ENCODE assay signal across 23 cellular contexts in the genomic region with DNA sequence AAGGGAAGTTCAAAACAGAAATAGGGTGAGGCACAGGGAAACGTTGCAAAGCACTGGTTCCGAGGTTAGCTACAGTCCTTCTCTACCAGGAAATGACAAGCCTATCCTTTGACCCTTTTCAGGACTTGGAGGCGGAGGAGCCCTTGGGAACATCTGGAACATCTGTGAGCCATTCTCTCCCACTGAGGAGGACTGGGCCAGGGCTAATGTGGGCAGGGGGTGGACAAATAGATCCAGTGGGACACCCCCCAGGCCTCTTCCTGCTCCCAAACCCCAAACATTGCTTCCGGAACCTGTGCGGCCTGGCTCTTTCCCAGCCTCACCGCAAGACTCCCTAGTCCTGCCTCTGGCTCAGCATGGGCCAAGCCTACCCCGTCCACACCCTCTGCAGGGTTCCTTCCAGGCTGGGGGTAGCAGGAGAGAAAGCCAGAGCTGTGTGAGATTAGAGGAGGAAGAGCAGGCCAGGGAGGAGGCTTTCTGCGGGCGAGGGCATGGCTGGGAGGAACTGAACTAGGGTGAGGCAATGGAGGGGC. TPM values are rescaled to one million over a fixed set of nuclear protein-coding genes. Genes with fewer than 3 reads are reported as not detected.
DNase-seq lines count a peak whose midpoint lies in the region; ATAC-seq and TF ChIP-seq lines count a peak whose summit lies in the region.
"Had no signal": no experiment of that assay in that cellular context is flagged by ENCODE, and none has a peak within 500 bp of the region (broad histone marks: within the 10 kb centered on the region; RNA-seq: fewer than 3 reads in every experiment).

No MANE protein-coding gene starts in this region.

- no peak overlapping the region for H3K4me3 ChIP-seq in fibroblast of mammary gland (ENCODE audit: control insufficient read depth, low read depth, low read length)
- H3K4me3 ChIP-seq: coronary artery, spleen, thyroid gland had no signal

- ATAC-seq in sciatic nerve = peak; percentile 73

- intact Hi-C loops in sciatic nerve (cut with DNase I) = loop anchor here (10.0 kb wide), 1 partner anchor 1425 kb away; no protein-coding TSS in a partner anchor

- DNase-seq in SIG-M5 treated with dmso at 0.1 percent for 504 hours (lab: John Stamatoyannopoulos, UW; ENCODE audit: unreplicated experiment) (peak; percentile 24), SIG-M5 (lab: John Stamatoyannopoulos, UW) (no peak), OCI-M1 (lab: John Stamatoyannopoulos, UW) (peak; percentile 11), fibroblast of mammary gland (ENCODE audit: low read depth) (peak; percentile 90), sciatic nerve (ENCODE audit: low spot score) (no peak), NCI-H526 (lab: John Stamatoyannopoulos, UW) (no peak)
- DNase-seq in stimulated activated CD4-positive, alpha-beta T cell treated with anti-CD3 and anti-CD28 coated beads, Interleukin-2, amount 100 ng/mL, for 24 hours = no peak
- no peak for DNase-seq in activated CD8-positive, alpha-beta memory T cell treated with anti-CD3 and anti-CD28 coated beads for 24 hours
- DNase-seq: activated CD4-positive, alpha-beta T cell treated with anti-CD3 and anti-CD28 coated beads, Interleukin-2, amount 10 ng/mL, durations not matched to agents 7 days and 5 days; activated CD8-positive, alpha-beta memory T cell treated with anti-CD3 and anti-CD28 coated beads, Interleukin-2, amount 50 U/mL, for 4 hours; activated naive CD8-positive, alpha-beta T cell treated with anti-CD3 and anti-CD28 coated beads, Interleukin-2, amount 10 ng/mL, durations not matched to agents 7 days and 5 days; CD8-positive, alpha-beta memory T cell; DMS153; immature natural killer cell; NCI-H1436 treated with DMSO at 0.1 percent for 48 hours; NCI-H510A; NK-92 treated with Interleukin-12 subunit alpha and Interleukin-12 subunit beta, amount 100 ng/mL, for 24 hours; stimulated activated CD4-positive, alpha-beta T cell treated with anti-CD3 and anti-CD28 coated beads, Interleukin-4, amount 100 ng/mL, for 4 hours; thyroid gland had no signal

- no peak for TF ChIP-seq CTCF in fibroblast of mammary gland (conservative IDR thresholded peaks at IDR 0.05; ENCODE audit: control insufficient read depth, insufficient read depth, low read depth, low read length)

RNA-seq across cellular contexts. Expression of gene GHRHR, which starts 36.5 kb away (rescaled TPM):
- total RNA-seq in sciatic nerve = 1.2 TPM
- total RNA-seq: activated CD4-positive, alpha-beta T cell treated with anti-CD3 and anti-CD28 coated beads, Interleukin-2, amount 10 ng/mL, durations not matched to agents 7 days and 5 days; activated naive CD8-positive, alpha-beta T cell treated with anti-CD3 and anti-CD28 coated beads, Interleukin-2, amount 10 ng/mL, durations not matched to agents 7 days and 5 days; activated T-helper 2 cell treated with anti-CD3 and anti-CD28 coated beads, Interferon-gamma antibody, Interleukin-2, Interleukin-4, amounts not matched to agents 10 μg/mL and 5 μg/mL and 100 μg/mL, durations not matched to agents 14 hours and 24 hours and 36 hours; CD8-positive, alpha-beta memory T cell; neural crest cell; spleen had no signal

RNA-seq across cellular contexts. Expression of gene ADCYAP1R1, which starts 51.9 kb away (rescaled TPM):
- total RNA-seq in sciatic nerve = 9.1 TPM
- total RNA-seq: activated CD4-positive, alpha-beta T cell treated with anti-CD3 and anti-CD28 coated beads, Interleukin-2, amount 10 ng/mL, durations not matched to agents 7 days and 5 days; activated naive CD8-positive, alpha-beta T cell treated with anti-CD3 and anti-CD28 coated beads, Interleukin-2, amount 10 ng/mL, durations not matched to agents 7 days and 5 days; activated T-helper 2 cell treated with anti-CD3 and anti-CD28 coated beads, Interferon-gamma antibody, Interleukin-2, Interleukin-4, amounts not matched to agents 10 μg/mL and 5 μg/mL and 100 μg/mL, durations not matched to agents 14 hours and 24 hours and 36 hours; CD8-positive, alpha-beta memory T cell had no signal

Comparison
In these comparisons a context has a peak if more than half of its experiments do, and no peak if none do; other contexts are left out.
1. DNase-seq: peak in SIG-M5 treated with dmso at 0.1 percent for 504 hours (single experiment), OCI-M1 (single experiment) and fibroblast of mammary gland (single experiment); none in SIG-M5 (single experiment), sciatic nerve (single experiment), NCI-H526 (0 of 2), stimulated activated CD4-positive, alpha-beta T cell treated with anti-CD3 and anti-CD28 coated beads, Interleukin-2, amount 100 ng/mL, for 24 hours (0 of 2) and activated CD8-positive, alpha-beta memory T cell treated with anti-CD3 and anti-CD28 coated beads for 24 hours (single experiment).